In genomic region chr12:81517296-81517695, GRCh38 we compare ENCODE assay signal across 19 cellular contexts.
"Had no signal": no experiment of that assay in that cellular context is flagged by ENCODE, and none has a peak within 500 bp of the region (broad histone marks: within the 10 kb centered on the region; RNA-seq: fewer than 3 reads in every experiment).

No MANE protein-coding gene starts in this region.

- H3K27me3 ChIP-seq: colonic mucosa, esophagus squamous epithelium, gastroesophageal sphincter, neutrophil, right atrium auricular region, stomach had no signal

- H3K4me1 ChIP-seq: colonic mucosa, esophagus squamous epithelium, gastroesophageal sphincter, stomach had no signal

- DNase-seq: colonic mucosa; dermis blood vessel endothelial cell; esophagus squamous epithelium; foreskin fibroblast; glutamatergic neuron; immature natural killer cell; mucosa of descending colon; naive thymus-derived CD8-positive, alpha-beta T cell; posterior cingulate gyrus; small intestine; stimulated activated CD4-positive, alpha-beta T cell treated with anti-CD3 and anti-CD28 coated beads, Interleukin-12 subunit alpha, Interleukin-12 subunit beta, amount 100 ng/mL, for 4 hours; stimulated activated naive CD4-positive, alpha-beta T cell; stomach; substantia nigra; trophoblast cell had no signal

- ATAC-seq: gastroesophageal sphincter; mucosa of descending colon; naive thymus-derived CD8-positive, alpha-beta T cell had no signal

- H3K27ac ChIP-seq: colonic mucosa, esophagus squamous epithelium, gastroesophageal sphincter, neutrophil, right atrium auricular region, stomach, thoracic aorta had no signal

- H3K36me3 ChIP-seq: colonic mucosa, esophagus squamous epithelium, gastroesophageal sphincter, neutrophil, right atrium auricular region, stomach, thoracic aorta had no signal

- H3K9me3 ChIP-seq: colonic mucosa, esophagus squamous epithelium, gastroesophageal sphincter, mucosa of descending colon, neutrophil, right atrium auricular region, stomach had no signal

- H3K4me3 ChIP-seq: colonic mucosa, esophagus squamous epithelium, gastroesophageal sphincter, mucosa of descending colon, right atrium auricular region, stomach, thoracic aorta had no signal
